Comparison of ENCODE assay signal across 11 cellular contexts in the genomic region with DNA sequence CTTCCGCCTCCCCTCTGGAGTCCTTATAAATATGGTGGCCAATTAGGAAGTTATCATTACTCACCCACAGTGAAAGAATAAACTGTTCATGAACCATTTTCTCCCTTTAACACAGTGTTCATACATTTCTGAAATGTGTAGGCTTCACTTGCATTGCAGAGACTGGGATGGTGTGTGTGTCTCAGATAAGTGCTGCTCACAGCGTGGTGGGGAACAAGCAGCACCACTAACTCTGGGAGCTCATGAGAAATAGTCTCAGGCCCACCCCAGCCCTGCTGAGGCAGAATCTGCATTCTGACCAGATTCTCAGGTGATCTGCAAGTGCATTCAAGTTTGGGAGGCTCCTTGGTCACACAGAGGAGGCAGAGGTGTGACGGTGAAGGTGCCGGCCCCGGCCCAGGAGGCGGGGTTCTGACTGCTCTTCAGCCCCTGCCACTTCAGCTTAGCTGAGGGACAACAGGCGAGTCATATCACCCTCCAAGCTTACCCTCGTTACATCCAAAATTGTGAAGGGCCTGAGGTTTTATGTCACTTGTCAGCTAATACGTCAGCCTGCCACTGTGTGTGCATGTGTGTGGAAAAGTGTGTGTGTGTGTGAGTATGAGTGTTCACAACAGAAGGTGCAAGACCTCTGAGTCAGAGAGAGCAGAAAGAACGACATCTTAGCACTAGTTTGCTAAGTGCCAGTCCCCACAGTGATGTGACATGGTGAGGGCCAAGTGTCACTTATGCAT. TPM values are rescaled to one million over a fixed set of nuclear protein-coding genes. Genes with fewer than 3 reads are reported as not detected.
DNase-seq lines count a peak whose midpoint lies in the region; ATAC-seq and TF ChIP-seq lines count a peak whose summit lies in the region.
"Had no signal": no experiment of that assay in that cellular context is flagged by ENCODE, and none has a peak within 500 bp of the region (broad histone marks: within the 10 kb centered on the region; RNA-seq: fewer than 3 reads in every experiment).

No MANE protein-coding gene starts in this region.

- peak overlapping the region; percentile 73 to 86 for H3K27ac ChIP-seq in coronary artery

- H3K4me1 Mint-ChIP-seq in activated T-cell treated with anti-CD3 and anti-CD28 coated beads, Interleukin-2, amount 50 U/mL, for 4 hours (ENCODE audit: low read depth), result peaks cover 14% of the 10 kb centered on the region
- H3K4me1 Mint-ChIP-seq in stimulated activated naive CD8-positive, alpha-beta T cell treated with anti-CD3 and anti-CD28 coated beads, Interleukin-15, Interleukin-2, amounts not matched to agents 100 ng/mL and 50 ng/mL, for 24 hours (ENCODE audit: low read depth), result peaks cover 30% of the 10 kb centered on the region

- H3K9me3 Mint-ChIP-seq in activated T-cell treated with anti-CD3 and anti-CD28 coated beads, Interleukin-2, amount 50 U/mL, for 4 hours, result no peaks in the 10 kb centered on the region
- H3K9me3 Mint-ChIP-seq in stimulated activated naive CD8-positive, alpha-beta T cell treated with anti-CD3 and anti-CD28 coated beads, Interleukin-15, Interleukin-2, amounts not matched to agents 100 ng/mL and 50 ng/mL, for 24 hours, result no peaks in the 10 kb centered on the region
- H3K9me3 Mint-ChIP-seq: activated T-helper 1 cell treated with anti-CD3 and anti-CD28 coated beads, Interleukin-12 subunit alpha, Interleukin-12 subunit beta, Interleukin-2, Interleukin-4 antibody, amounts not matched to agents 30 ng/mL and 10 ng/mL and 1 ng/mL, durations not matched to agents 14 hours and 24 hours and 36 hours had no signal

- ATAC-seq in activated T-cell treated with anti-CD3 and anti-CD28 coated beads, Interleukin-2, amount 50 U/mL, for 4 hours, result no peak
- ATAC-seq in HG03432 (IDR thresholded peaks at IDR 0.05; ENCODE audit: unreplicated experiment) (peak; percentile 17), HG03457 (IDR thresholded peaks at IDR 0.05; ENCODE audit: unreplicated experiment) (no peak)

- peak; percentile 22 to 27 for DNase-seq in activated T-cell treated with anti-CD3 and anti-CD28 coated beads, Interleukin-2, amount 50 U/mL, for 48 hours
- DNase-seq in activated T-cell treated with anti-CD3 and anti-CD28 coated beads, Interleukin-2, amount 50 U/mL, for 4 hours, result no peak
- DNase-seq in coronary artery (ENCODE audit: low spot score) (no peak), activated gamma-delta T cell treated with Interleukin-2 at 50 U/mL for 16 hours (no peak), germinal center (ENCODE audit: low spot score) (no peak)
- DNase-seq: cortex of kidney, NCI-H510A had no signal

- peaks cover 25% of the 10 kb centered on the region for H3K36me3 Mint-ChIP-seq in activated T-cell treated with anti-CD3 and anti-CD28 coated beads, Interleukin-2, amount 50 U/mL, for 4 hours (ENCODE audit: insufficient read depth)
- H3K36me3 Mint-ChIP-seq in stimulated activated naive CD8-positive, alpha-beta T cell treated with anti-CD3 and anti-CD28 coated beads, Interleukin-15, Interleukin-2, amounts not matched to agents 100 ng/mL and 50 ng/mL, for 24 hours (ENCODE audit: low read depth), result peaks cover 43% of the 10 kb centered on the region

- no peak for TF ChIP-seq CTCF in coronary artery (IDR thresholded peaks at IDR 0.05)

- H3K4me3 ChIP-seq in coronary artery, result no peak overlapping the region

- H3K4me3 Mint-ChIP-seq in activated T-cell treated with anti-CD3 and anti-CD28 coated beads, Interleukin-2, amount 50 U/mL, for 4 hours, result no peak overlapping the region
- H3K4me3 Mint-ChIP-seq in stimulated activated naive CD8-positive, alpha-beta T cell treated with anti-CD3 and anti-CD28 coated beads, Interleukin-15, Interleukin-2, amounts not matched to agents 100 ng/mL and 50 ng/mL, for 24 hours, result no peak overlapping the region
- H3K4me3 Mint-ChIP-seq: activated T-helper 1 cell treated with anti-CD3 and anti-CD28 coated beads, Interleukin-12 subunit alpha, Interleukin-12 subunit beta, Interleukin-2, Interleukin-4 antibody, amounts not matched to agents 30 ng/mL and 10 ng/mL and 1 ng/mL, durations not matched to agents 14 hours and 24 hours and 36 hours had no signal

- no peaks in the 10 kb centered on the region for H3K27me3 Mint-ChIP-seq in activated T-cell treated with anti-CD3 and anti-CD28 coated beads, Interleukin-2, amount 50 U/mL, for 4 hours (ENCODE audit: low read depth)
- no peaks in the 10 kb centered on the region for H3K27me3 Mint-ChIP-seq in stimulated activated naive CD8-positive, alpha-beta T cell treated with anti-CD3 and anti-CD28 coated beads, Interleukin-15, Interleukin-2, amounts not matched to agents 100 ng/mL and 50 ng/mL, for 24 hours

- H3K27ac Mint-ChIP-seq in stimulated activated naive CD8-positive, alpha-beta T cell treated with anti-CD3 and anti-CD28 coated beads, Interleukin-15, Interleukin-2, amounts not matched to agents 100 ng/mL and 50 ng/mL, for 24 hours, result peak overlapping the region; percentile 23
- H3K27ac Mint-ChIP-seq: activated T-helper 1 cell treated with anti-CD3 and anti-CD28 coated beads, Interleukin-12 subunit alpha, Interleukin-12 subunit beta, Interleukin-2, Interleukin-4 antibody, amounts not matched to agents 30 ng/mL and 10 ng/mL and 1 ng/mL, durations not matched to agents 14 hours and 24 hours and 36 hours had no signal

RNA-seq across cellular contexts. Expression of a gene that starts 34.7 kb away (rescaled TPM):
- 10 to 100 TPM; 40.2 to 46.1 (median 42.7) TPM for total RNA-seq in activated T-cell treated with anti-CD3 and anti-CD28 coated beads, Interleukin-2, amount 50 U/mL, for 4 hours

Comparison
In these comparisons a context has a peak if more than half of its experiments do, and no peak if none do; other contexts are left out.
1. DNase-seq: peak in activated T-cell treated with anti-CD3 and anti-CD28 coated beads, Interleukin-2, amount 50 U/mL, for 48 hours (2 of 2); none in activated T-cell treated with anti-CD3 and anti-CD28 coated beads, Interleukin-2, amount 50 U/mL, for 4 hours (single experiment), coronary artery (single experiment), activated gamma-delta T cell treated with Interleukin-2 at 50 U/mL for 16 hours (single experiment) and germinal center (single experiment).